Comparison of ENCODE assay signal across 26 cellular contexts in genomic region chr1:43789604-43790288, GRCh38.
DNase-seq lines count a peak whose midpoint lies in the region; ATAC-seq, FAIRE-seq and TF ChIP-seq lines count a peak whose summit lies in the region.
"Had no signal": no experiment of that assay in that cellular context is flagged by ENCODE, and none has a peak within 500 bp of the region (broad histone marks: within the 10 kb centered on the region; RNA-seq: fewer than 3 reads in every experiment).

No MANE protein-coding gene starts in this region.

- no peaks in the 10 kb centered on the region for H3K27me3 Mint-ChIP-seq in activated naive CD4-positive, alpha-beta T cell treated with anti-CD3 and anti-CD28 coated beads for 36 hours (ENCODE audit: low read depth)
- no peaks in the 10 kb centered on the region for H3K27me3 Mint-ChIP-seq in T-helper 17 cell
- no peaks in the 10 kb centered on the region for H3K27me3 Mint-ChIP-seq in effector memory CD8-positive, alpha-beta T cell
- H3K27me3 Mint-ChIP-seq: memory B cell had no signal

- H3K9me3 Mint-ChIP-seq in activated naive CD4-positive, alpha-beta T cell treated with anti-CD3 and anti-CD28 coated beads for 36 hours: no peaks in the 10 kb centered on the region
- no peaks in the 10 kb centered on the region for H3K9me3 Mint-ChIP-seq in effector memory CD8-positive, alpha-beta T cell
- H3K9me3 Mint-ChIP-seq: H9, memory B cell had no signal

- CTCF ChIA-PET in activated naive CD4-positive, alpha-beta T cell treated with anti-CD3 and anti-CD28 coated beads for 36 hours (lab: Charles Lee): no interaction called here
- CTCF ChIA-PET in GM10248 (lab: Yijun Ruan, JAX): interaction anchor here (1.1 to 1.7 kb wide), 2 partner anchors 10 to 27 kb away, joined by 3 to 4 read pairs; no protein-coding TSS in a partner anchor

- no peaks in the 10 kb centered on the region for H3K9me3 ChIP-seq in T-helper 17 cell (ENCODE audit: control insufficient read depth, low read length, poor library complexity, severe bottlenecking)
- H3K9me3 ChIP-seq: ascending aorta, BE2C, gastroesophageal sphincter, SK-N-SH, testis had no signal

- no peak overlapping the region for H3K4me3 Mint-ChIP-seq in activated naive CD4-positive, alpha-beta T cell treated with anti-CD3 and anti-CD28 coated beads for 36 hours
- H3K4me3 Mint-ChIP-seq in T-helper 17 cell: no peak overlapping the region
- no peak overlapping the region for H3K4me3 Mint-ChIP-seq in effector memory CD8-positive, alpha-beta T cell
- H3K4me3 Mint-ChIP-seq: H9, memory B cell had no signal

- TF ChIP-seq CTCF in GM10248 (IDR thresholded peaks at IDR 0.05; ENCODE audit: control extremely low read depth, extremely low read depth, low read depth, missing control alignments): no peak

- intact Hi-C loops in activated naive CD4-positive, alpha-beta T cell treated with anti-CD3 and anti-CD28 coated beads for 36 hours (cut with micrococcal nuclease): no loop called here

- FAIRE-seq in GM12891 (lab: Jason Lieb, UNC): peak; percentile 57

- H3K4me1 Mint-ChIP-seq in activated naive CD4-positive, alpha-beta T cell treated with anti-CD3 and anti-CD28 coated beads for 36 hours (ENCODE audit: low read depth): peaks cover 8% of the 10 kb centered on the region
- peaks cover 11% of the 10 kb centered on the region for H3K4me1 Mint-ChIP-seq in T-helper 17 cell
- H3K4me1 Mint-ChIP-seq in effector memory CD8-positive, alpha-beta T cell (ENCODE audit: low read depth in 2 of 2): peaks cover 2 to 9% of the 10 kb centered on the region in 2 donors
- H3K4me1 Mint-ChIP-seq: H9, memory B cell had no signal

- H3K36me3 Mint-ChIP-seq in activated naive CD4-positive, alpha-beta T cell treated with anti-CD3 and anti-CD28 coated beads for 36 hours (ENCODE audit: low read depth): peaks cover 1% of the 10 kb centered on the region
- H3K36me3 Mint-ChIP-seq in T-helper 17 cell (ENCODE audit: low read depth): no peaks in the 10 kb centered on the region
- peaks cover 2% of the 10 kb centered on the region for H3K36me3 Mint-ChIP-seq in effector memory CD8-positive, alpha-beta T cell (ENCODE audit: insufficient read depth)

- DNase-seq in activated naive CD4-positive, alpha-beta T cell treated with anti-CD3 and anti-CD28 coated beads for 36 hours: peak; percentile 41
- no peak for DNase-seq in activated naive CD4-positive, alpha-beta T cell (lab: John Stamatoyannopoulos, UW)
- no peak for DNase-seq in GM12891 (ENCODE audit: insufficient read length, low spot score)
- DNase-seq in T-helper 17 cell: no peak
- DNase-seq in effector memory CD8-positive, alpha-beta T cell: no peak
- no peak for DNase-seq in SHP77 treated with DMSO at 0.1 percent for 48 hours (lab: John Stamatoyannopoulos, UW)
- DNase-seq in GM10248 (ENCODE audit: extremely low spot score): no peak
- no peak for DNase-seq in G401 (ENCODE audit: low spot score)
- DNase-seq: ACHN, BE2C, caudate nucleus, COR-L47, DMS53, GF-D8, H9, NCI-H146, NCI-H2107, NCI-H446 treated with DMSO at 0.1 percent for 48 hours, OCI-M1, posterior cingulate gyrus, right cardiac atrium, SK-N-SH, testis had no signal

- no peak for TF ChIP-seq POLR2A in GM12891 (IDR thresholded peaks at IDR 0.05; ENCODE audit: low read depth, low read length)

- in situ Hi-C loops in G401 (cut with HindIII; ENCODE audit: low sequenced_read_pairs): no loop called here

- peak; percentile 51 for ATAC-seq in T-helper 17 cell
- peak; percentile 58 for ATAC-seq in effector memory CD8-positive, alpha-beta T cell (replicated peaks)
- ATAC-seq: gastroesophageal sphincter, right cardiac atrium had no signal

- no peak overlapping the region for H3K27ac Mint-ChIP-seq in activated naive CD4-positive, alpha-beta T cell treated with anti-CD3 and anti-CD28 coated beads for 36 hours
- H3K27ac Mint-ChIP-seq in T-helper 17 cell: peak overlapping the region; percentile 41
- H3K27ac Mint-ChIP-seq in effector memory CD8-positive, alpha-beta T cell: no peak overlapping the region
- H3K27ac Mint-ChIP-seq: H9, memory B cell had no signal

- POLR2A ChIA-PET in GM10248 (lab: Yijun Ruan, JAX): no interaction called here

TF ChIP-seq in GM12891, 5 proteins besides CTCF, POLR2A, EP300 and RAD21:
- no peak for TF ChIP-seq SPI1 (IDR thresholded peaks at IDR 0.05; ENCODE audit: low read depth, low read length)
- no peak for TF ChIP-seq POLR2AphosphoS5 (IDR thresholded peaks at IDR 0.05; ENCODE audit: low read depth, low read length)
- no peak for TF ChIP-seq PAX5 (IDR thresholded peaks at IDR 0.05; ENCODE audit: insufficient read depth, low read length, severe bottlenecking)
